Comparison of ENCODE assay signal across 26 cellular contexts in the genomic region with DNA sequence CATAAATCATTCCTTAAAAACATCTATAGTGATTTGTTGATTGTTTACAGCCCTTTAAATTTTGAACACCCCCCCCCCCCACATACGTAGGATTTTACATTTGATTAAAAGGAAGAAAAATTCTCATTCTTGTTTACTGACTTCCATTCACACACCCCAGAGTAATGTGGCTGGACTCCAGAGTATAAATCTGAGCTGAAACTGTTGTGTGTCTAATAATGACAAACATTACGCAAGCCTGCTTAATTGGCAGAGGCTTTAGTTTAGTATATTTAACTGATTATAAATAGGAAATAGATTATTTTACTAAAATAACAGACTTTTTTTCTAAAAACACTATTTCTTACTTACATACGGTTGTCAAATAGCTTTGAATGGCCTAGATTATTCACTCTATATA.
"Had no signal": no experiment of that assay in that cellular context is flagged by ENCODE, and none has a peak within 500 bp of the region (broad histone marks: within the 10 kb centered on the region; RNA-seq: fewer than 3 reads in every experiment).

No MANE protein-coding gene starts in this region.

- H3K9me3 ChIP-seq: ascending aorta, left lung, prostate gland, stomach, suprapubic skin had no signal

- H3K4me1 ChIP-seq: ascending aorta, left lung, prostate gland, right atrium auricular region, tibial nerve had no signal

- H3K27me3 ChIP-seq: ascending aorta, left lung, right atrium auricular region, stomach, suprapubic skin, tibial nerve had no signal

- H3K27ac ChIP-seq: ascending aorta, coronary artery, epithelial cell of prostate, left lung, prostate gland, right atrium auricular region, skin epidermis, stomach, suprapubic skin, tibial nerve, WERI-Rb-1 had no signal

- ATAC-seq: activated naive CD4-positive, alpha-beta T cell treated with anti-CD3 and anti-CD28 coated beads, Interleukin-2, amount 50 U/mL, for 72 hours; activated T-helper 17 cell treated with anti-CD3 and anti-CD28 coated beads, Interleukin-2, amount 50 U/mL, for 72 hours; left lung; natural killer cell treated with Interleukin-12 subunit alpha and Interleukin-12 subunit beta and Interleukin-15 and Interleukin-18, amount 100 ng/mL, for 72 hours; stimulated activated memory B cell treated with anti-CD40 and anti-IgM and Interleukin-4, amounts not matched to agents 10 μg/mL and 1 μg/mL and 100 μg/mL, for 72 hours had no signal

- DNase-seq: activated CD4-positive, alpha-beta T cell treated with anti-CD3 and anti-CD28 coated beads for 1 hour; activated CD8-positive, alpha-beta memory T cell treated with anti-CD3 and anti-CD28 coated beads for 24 hours; activated CD8-positive, alpha-beta memory T cell treated with anti-CD3 and anti-CD28 coated beads, Interleukin-2, amount 50 U/mL, for 4 hours; activated T-cell treated with anti-CD3 and anti-CD28 coated beads, Interleukin-2, amount 50 U/mL, for 24 hours; cerebellar nuclear complex; foreskin melanocyte; kidney; left lung; stimulated activated CD4-positive, alpha-beta T cell treated with anti-CD3 and anti-CD28 coated beads, Interleukin-2, amount 100 ng/mL, for 24 hours; stomach; WERI-Rb-1 had no signal

- H3K36me3 ChIP-seq: ascending aorta, left lung, prostate gland, right atrium auricular region, stomach, suprapubic skin, tibial nerve, WERI-Rb-1 had no signal

- FAIRE-seq: kidney, TTC549, urothelium cell line had no signal

- H3K4me3 ChIP-seq: ascending aorta, coronary artery, left lung, lung, prostate gland, right atrium auricular region, skin epidermis, stomach, suprapubic skin, tibial nerve had no signal
